9 cellular contexts compared by ENCODE assay signal in genomic region chr6:24775520-24776058, GRCh38. TPM values are rescaled to one million over a fixed set of nuclear protein-coding genes. Genes with fewer than 3 reads are reported as not detected.
DNase-seq lines count a peak whose midpoint lies in the region; ATAC-seq, FAIRE-seq and TF ChIP-seq lines count a peak whose summit lies in the region.
"Had no signal": no experiment of that assay in that cellular context is flagged by ENCODE, and none has a peak within 500 bp of the region (broad histone marks: within the 10 kb centered on the region; RNA-seq: fewer than 3 reads in every experiment).

No MANE protein-coding gene starts in this region.

- no peaks in the 10 kb centered on the region for H3F3A ChIP-seq in neural cell (ENCODE audit: insufficient read depth, low read length, poor library complexity, severe bottlenecking)

- no peak for TF ChIP-seq EP300 in neural cell (conservative IDR thresholded peaks at IDR 0.05; ENCODE audit: poor library complexity, severe bottlenecking)

- CTCF ChIA-PET in endothelial cell of umbilical vein (lab: Charles Lee) = interaction anchor here (0.8 to 2.1 kb wide), 4 partner anchors 9 to 295 kb away, joined by 3 to 11 read pairs (median 3); no protein-coding TSS in a partner anchor

- FAIRE-seq in endothelial cell of umbilical vein (lab: Jason Lieb, UNC) = no peak

- H2AFZ ChIP-seq in endothelial cell of umbilical vein (ENCODE audit: low read depth, low read length) = peak overlapping the region; percentile 63
- peak overlapping the region; percentile 94 for H2AFZ ChIP-seq in neural cell (ENCODE audit: low read depth, low read length)

- DNase-seq in endothelial cell of umbilical vein (ENCODE audit: low read depth, low spot score) (no peak), NOMO-1 treated with dmso at 0.1 percent for 144 hours (lab: John Stamatoyannopoulos, UW; ENCODE audit: unreplicated experiment) (no peak), pons (ENCODE audit: low spot score) (no peak), posterior cingulate gyrus (no peak)

- H4K20me1 ChIP-seq in endothelial cell of umbilical vein (replicated peaks; ENCODE audit: control insufficient read depth, extremely low read depth, insufficient read depth, low read length) = no peaks in the 10 kb centered on the region
- H4K20me1 ChIP-seq in neural cell (ENCODE audit: insufficient read depth) = no peaks in the 10 kb centered on the region

- H3K4me2 ChIP-seq in endothelial cell of umbilical vein (ENCODE audit: insufficient read depth, low read length) (peak overlapping the region; percentile 53), neural cell (ENCODE audit: low read length) (peak overlapping the region; percentile 41)

- no peaks in the 10 kb centered on the region for H3K9me2 ChIP-seq in neural cell (ENCODE audit: insufficient read depth, low read length)

- H3K79me2 ChIP-seq in endothelial cell of umbilical vein (ENCODE audit: control insufficient read depth, insufficient read depth, low read length) (peaks cover 52% of the 10 kb centered on the region), neural cell (replicated peaks; ENCODE audit: insufficient read depth, low read length) (peaks cover 43% of the 10 kb centered on the region)

- POLR2A ChIA-PET in endothelial cell of umbilical vein (lab: Charles Lee) = interaction anchor here (0.5 to 0.7 kb wide), 3 partner anchors 32 to 72 kb away, joined by 3 to 8 read pairs (median 4); no protein-coding TSS in a partner anchor

- H3K27me3 ChIP-seq in endothelial cell of umbilical vein (ENCODE audit: control insufficient read depth in 2 of 2, insufficient read depth in 2 of 2, low read length in 2 of 2) (no peaks in the 10 kb centered on the region), neural cell (ENCODE audit: insufficient read depth, low read depth, low read length) (no peaks in the 10 kb centered on the region)

- H3K9me3 ChIP-seq in endothelial cell of umbilical vein (replicated peaks; ENCODE audit: control insufficient read depth, insufficient read depth, low read length) = no peaks in the 10 kb centered on the region
- no peaks in the 10 kb centered on the region for H3K9me3 ChIP-seq in neural cell (ENCODE audit: low read length)

- TF ChIP-seq RAD21 in neural cell (conservative IDR thresholded peaks at IDR 0.05) = no peak

- H3K36me3 ChIP-seq in endothelial cell of umbilical vein (ENCODE audit: control insufficient read depth in 2 of 2, extremely low read depth in 1 of 2, insufficient read depth in 2 of 2, low read length in 2 of 2) (peaks cover 0 to 1% of the 10 kb centered on the region in 2 experiments), neural cell (ENCODE audit: insufficient read depth, low read length) (no peaks in the 10 kb centered on the region)

- TF ChIP-seq CTCF in WI38 (IDR thresholded peaks at IDR 0.05; ENCODE audit: low read depth, low read length) (no peak), endothelial cell of umbilical vein (IDR thresholded peaks at IDR 0.05; ENCODE audit: extremely low read depth in 1 of 2, insufficient read depth in 1 of 2, low read depth in 1 of 2, low read length in 2 of 2) (no peak), neural cell (IDR thresholded peaks at IDR 0.05; ENCODE audit: poor library complexity, severe bottlenecking) (no peak)

- peak; percentile 12 for ATAC-seq in GM18511 (IDR thresholded peaks at IDR 0.05; ENCODE audit: unreplicated experiment)
- ATAC-seq in HG03135 (IDR thresholded peaks at IDR 0.05; ENCODE audit: unreplicated experiment) = peak; percentile 9

- H3K9ac ChIP-seq in endothelial cell of umbilical vein (replicated peaks; ENCODE audit: extremely low read depth, insufficient read depth, low read length) (peak overlapping the region; percentile 88), neural cell (ENCODE audit: low read length) (peak overlapping the region; percentile 63)

- intact Hi-C loops in endothelial cell of umbilical vein (cut with micrococcal nuclease) (loop anchor here (1.0 to 10.0 kb wide), 7 partner anchors 32 to 399 kb away; partner anchors contain the start of gene ACOT13), posterior cingulate gyrus (cut with DNase I) (loop anchor here (2.0 to 10.0 kb wide), 2 partner anchors 53 to 111 kb away; partner anchors contain the start of genes ACOT13 and TDP2)

- H3K9me1 ChIP-seq in endothelial cell of umbilical vein (replicated peaks; ENCODE audit: control insufficient read depth, extremely low read depth, insufficient read depth, low read length) = no peaks in the 10 kb centered on the region

- H3K27ac ChIP-seq in endothelial cell of umbilical vein (ENCODE audit: insufficient read depth, low read depth, low read length) (peak overlapping the region; percentile 54), neural cell (ENCODE audit: low read length) (no peak overlapping the region)

- H3K4me1 ChIP-seq in endothelial cell of umbilical vein (ENCODE audit: control insufficient read depth, extremely low read depth, insufficient read depth, low read length) = peaks cover 23% of the 10 kb centered on the region

- dilution Hi-C loops in endothelial cell of umbilical vein (cut with MboI; ENCODE audit: extremely low pct_ligation_motif_present, low sequenced_read_pairs) = no loop called here

- TSS peak; percentile 18 for BruUV-seq in endothelial cell of umbilical vein (replicated peaks; lab: Mats Ljungman, UMichigan)

- no peak for TF ChIP-seq POLR2A in endothelial cell of umbilical vein (IDR thresholded peaks at IDR 0.05; ENCODE audit: low read depth, low read length)

- H3K4me3 ChIP-seq in WI38 (ENCODE audit: low read depth, low read length) (peak overlapping the region; percentile 88), endothelial cell of umbilical vein (replicated peaks in 1 of 3; ENCODE audit: insufficient read depth in 1 of 3, low read depth in 1 of 3, low read length in 3 of 3) (peak overlapping the region; percentile 41 to 99 (median 82)), neural cell (ENCODE audit: low read length) (peak overlapping the region; percentile 96)

TF ChIP-seq in endothelial cell of umbilical vein, 7 proteins besides CTCF, POLR2A, EP300 and RAD21 (continues in another document):
- TF ChIP-seq GATA2 (IDR thresholded peaks at IDR 0.05; ENCODE audit: insufficient read depth, insufficient read length, low read depth, low read length) = no peak
- no peak for TF ChIP-seq EZH2 (IDR thresholded peaks at IDR 0.05; ENCODE audit: borderline replicate concordance, low read depth, low read length, severe bottlenecking)
- TF ChIP-seq JUN (IDR thresholded peaks at IDR 0.05; ENCODE audit: borderline replicate concordance, insufficient read depth, insufficient read length, low read depth) = no peak
- no peak for TF ChIP-seq MAX (IDR thresholded peaks at IDR 0.05; ENCODE audit: insufficient read depth, insufficient read length)
- TF ChIP-seq FOS (IDR thresholded peaks at IDR 0.05; ENCODE audit: borderline replicate concordance, insufficient read depth, low read length) = peak; percentile 21

TF ChIP-seq in neural cell, 6 proteins besides CTCF, POLR2A, EP300 and RAD21 (continues in another document):
- TF ChIP-seq TAF1 (IDR thresholded peaks at IDR 0.05; ENCODE audit: low read depth) = no peak
- no peak for TF ChIP-seq MXI1 (conservative IDR thresholded peaks at IDR 0.05; ENCODE audit: poor library complexity, severe bottlenecking)
- TF ChIP-seq POLR2AphosphoS5 (IDR thresholded peaks at IDR 0.05) = no peak
- TF ChIP-seq EZH2 (IDR thresholded peaks at IDR 0.05; ENCODE audit: borderline replicate concordance, insufficient read depth, low read length, poor library complexity, severe bottlenecking) = no peak
- TF ChIP-seq SMC3 (conservative IDR thresholded peaks at IDR 0.05; ENCODE audit: poor library complexity) = no peak

RNA-seq across cellular contexts. Expression of gene GMNN, which starts 0.9 kb away (rescaled TPM):
- total RNA-seq in endothelial cell of umbilical vein = 51.9 and 52.6 TPM in 2 replicates
- polyA plus RNA-seq in endothelial cell of umbilical vein (19.0 and 25.4 TPM in 2 replicates), neural cell (11.5 and 13.8 TPM in 2 replicates)
- 29.7 and 38.1 TPM in 2 replicates for polyA plus RNA-seq in endothelial cell of umbilical vein (2011; cell fraction: cytosol; rRNA removed)
- 24.4 and 35.9 TPM in 2 replicates for polyA plus RNA-seq in endothelial cell of umbilical vein (2011; cell fraction: nucleus; rRNA removed)
- 17.9 and 39.6 TPM in 2 replicates for polyA plus RNA-seq in endothelial cell of umbilical vein (2012)
- polyA minus RNA-seq in endothelial cell of umbilical vein (20.2 and 28.5 TPM in 2 replicates), neural cell (7.3 and 9.3 TPM in 2 replicates)
- polyA minus RNA-seq in endothelial cell of umbilical vein (2011; cell fraction: cytosol; rRNA and poly(A)+ RNA removed) = 31.2 TPM
- polyA minus RNA-seq in endothelial cell of umbilical vein (2011; cell fraction: nucleus; rRNA and poly(A)+ RNA removed) = 35.1 and 35.7 TPM in 2 replicates

RNA-seq across cellular contexts. Expression of gene ARMH2, which starts 23.1 kb away (rescaled TPM):
- total RNA-seq in endothelial cell of umbilical vein = not detected in 2 replicates
- polyA plus RNA-seq in endothelial cell of umbilical vein = not detected in 2 replicates
- not detected in 2 replicates for polyA plus RNA-seq in endothelial cell of umbilical vein (2011; cell fraction: cytosol; rRNA removed)
- not detected in 2 replicates for polyA plus RNA-seq in endothelial cell of umbilical vein (2011; cell fraction: nucleus; rRNA removed)
- polyA plus RNA-seq in endothelial cell of umbilical vein (2012) = not detected in 2 replicates
- not detected in 2 replicates for polyA minus RNA-seq in endothelial cell of umbilical vein
- not detected for polyA minus RNA-seq in endothelial cell of umbilical vein (2011; cell fraction: cytosol; rRNA and poly(A)+ RNA removed)
- polyA minus RNA-seq in endothelial cell of umbilical vein (2011; cell fraction: nucleus; rRNA and poly(A)+ RNA removed) = not detected in 2 replicates
- polyA plus RNA-seq in neural cell = 0.73 TPM in 1 of 2 replicates, not detected in the other
- polyA minus RNA-seq in neural cell = 0.93 TPM in 1 of 2 replicates, not detected in the other
- total RNA-seq: glomerular endothelial cell had no signal

RNA-seq across cellular contexts. Expression of gene C6orf62, which starts 56.6 kb away (rescaled TPM):
- 121 and 129 TPM in 2 replicates for total RNA-seq in endothelial cell of umbilical vein
- 34.7 and 36.5 TPM in 2 replicates for polyA plus RNA-seq in endothelial cell of umbilical vein
- 55.6 and 58.9 TPM in 2 replicates for polyA plus RNA-seq in endothelial cell of umbilical vein (2011; cell fraction: cytosol; rRNA removed)
- 55.1 and 76.7 TPM in 2 replicates for polyA plus RNA-seq in endothelial cell of umbilical vein (2011; cell fraction: nucleus; rRNA removed)
- polyA plus RNA-seq in endothelial cell of umbilical vein (2012) = 57.2 and 77.1 TPM in 2 replicates
- 64.3 and 67.3 TPM in 2 replicates for polyA minus RNA-seq in endothelial cell of umbilical vein
- 52.2 TPM for polyA minus RNA-seq in endothelial cell of umbilical vein (2011; cell fraction: cytosol; rRNA and poly(A)+ RNA removed)
- 53.7 and 54.5 TPM in 2 replicates for polyA minus RNA-seq in endothelial cell of umbilical vein (2011; cell fraction: nucleus; rRNA and poly(A)+ RNA removed)
- 105 and 107 TPM in 2 replicates for polyA plus RNA-seq in neural cell
- 82.0 and 96.9 TPM in 2 replicates for polyA minus RNA-seq in neural cell
